ENCODE assay signal across 8 cellular contexts in genomic region chr21:25638634-25639166, GRCh38. TPM values are rescaled to one million over a fixed set of nuclear protein-coding genes. Genes with fewer than 3 reads are reported as not detected.
DNase-seq lines count a peak whose midpoint lies in the region; ATAC-seq and TF ChIP-seq lines count a peak whose summit lies in the region.

No MANE protein-coding gene starts in this region.

- no peaks in the 10 kb centered on the region for H3K9me3 Mint-ChIP-seq in CD8-positive, alpha-beta T cell
- H3K9me3 Mint-ChIP-seq in T-cell, result no peaks in the 10 kb centered on the region

- H3K9me2 ChIP-seq in GM23248 (ENCODE audit: insufficient read depth), result no peaks in the 10 kb centered on the region

- H3K9ac ChIP-seq in GM23248, result peak overlapping the region; percentile 56

- intact Hi-C loops in CD8-positive, alpha-beta T cell (cut with DNase I, micrococcal nuclease), result loop anchor here (1.0 to 2.0 kb wide), 2 partner anchors 30 kb away; no protein-coding TSS in a partner anchor

- H3K36me3 Mint-ChIP-seq in CD8-positive, alpha-beta T cell, result no peaks in the 10 kb centered on the region
- no peaks in the 10 kb centered on the region for H3K36me3 Mint-ChIP-seq in T-cell

- H3K4me3 Mint-ChIP-seq in CD8-positive, alpha-beta T cell, result peak overlapping the region; percentile 79
- peak overlapping the region; percentile 71 to 87 (median 71) for H3K4me3 Mint-ChIP-seq in T-cell

- no peak for DNase-seq in CD8-positive, alpha-beta T cell
- DNase-seq in GM23248, result peak; percentile 43
- DNase-seq in T-cell, result no peak
- peak in 1 of 2 donors; percentile 36 for DNase-seq in foreskin fibroblast
- peak; percentile 66 for DNase-seq in retina
- no peak for DNase-seq in substantia nigra (lab: John Stamatoyannopoulos, UW)
- no peak for DNase-seq in NCI-H1048 (lab: John Stamatoyannopoulos, UW)

- no peaks in the 10 kb centered on the region for H3K79me2 ChIP-seq in GM23248 (ENCODE audit: insufficient read depth)

- peak; percentile 15 for ATAC-seq in CD8-positive, alpha-beta T cell
- ATAC-seq in T-cell (replicated peaks in 1 of 4) (peak in 1 of 4 experiments; percentile 22), GM21717 (IDR thresholded peaks at IDR 0.05; ENCODE audit: unreplicated experiment) (no peak)

- H3K4me3 ChIP-seq in CD8-positive, alpha-beta T cell (ENCODE audit: low read depth, low read length), result peak overlapping the region; percentile 54
- H3K4me3 ChIP-seq in GM23248, result peak overlapping the region; percentile 81
- peak overlapping the region; percentile 50 to 70 for H3K4me3 ChIP-seq in foreskin fibroblast (ENCODE audit: low read depth in 1 of 2, low read length in 2 of 2)

- H3F3A ChIP-seq in GM23248 (ENCODE audit: insufficient read depth), result no peaks in the 10 kb centered on the region

- peaks cover 14% of the 10 kb centered on the region for H3K4me1 Mint-ChIP-seq in CD8-positive, alpha-beta T cell (ENCODE audit: low read depth)
- peaks cover 19% of the 10 kb centered on the region in 3 donors for H3K4me1 Mint-ChIP-seq in T-cell

- no peak overlapping the region for H3K27ac ChIP-seq in CD8-positive, alpha-beta T cell (ENCODE audit: low read depth, low read length)
- H3K27ac ChIP-seq in GM23248, result no peak overlapping the region
- H3K27ac ChIP-seq in substantia nigra (ENCODE audit: low read depth, low read length, poor library complexity, severe bottlenecking), result no peak overlapping the region

- no peak overlapping the region for H3K27ac Mint-ChIP-seq in CD8-positive, alpha-beta T cell
- no peak overlapping the region for H3K27ac Mint-ChIP-seq in T-cell

- peaks cover 35% of the 10 kb centered on the region for H3K27me3 Mint-ChIP-seq in CD8-positive, alpha-beta T cell (ENCODE audit: low read depth)
- peaks cover 38 to 43% of the 10 kb centered on the region in 2 donors for H3K27me3 Mint-ChIP-seq in T-cell

- peak overlapping the region; percentile 98 for H3K4me2 ChIP-seq in GM23248 (ENCODE audit: unreplicated experiment)

- peaks cover 10% of the 10 kb centered on the region for H3K4me1 ChIP-seq in CD8-positive, alpha-beta T cell (ENCODE audit: insufficient read depth, low read length)
- peaks cover 8% of the 10 kb centered on the region; the same call in 1 of the 2 replicates for H3K4me1 ChIP-seq in GM23248 (ENCODE audit: insufficient read depth)

- H4K20me1 ChIP-seq in GM23248 (ENCODE audit: insufficient read depth), result no peaks in the 10 kb centered on the region

- H2AFZ ChIP-seq in GM23248, result peak overlapping the region; percentile 95

- POLR2A ChIA-PET in CD8-positive, alpha-beta T cell (lab: Charles Lee), result interaction anchor here (1.0 kb wide), 1 partner anchor 96 kb away, joined by 6 read pairs; the partner anchor contains the start of genes ATP5PF and GABPA
- POLR2A ChIA-PET in T-cell (lab: Charles Lee), result no interaction called here

- in situ Hi-C loops in GM23248 (cut with MboI), result no loop called here

- H3K27me3 ChIP-seq in CD8-positive, alpha-beta T cell (ENCODE audit: insufficient read depth, low read length), result no peaks in the 10 kb centered on the region
- H3K27me3 ChIP-seq in GM23248 (replicated peaks; ENCODE audit: insufficient read depth), result no peaks in the 10 kb centered on the region; the same call in 1 of the 2 replicates

- H3K9me3 ChIP-seq in CD8-positive, alpha-beta T cell (ENCODE audit: low read length), result no peaks in the 10 kb centered on the region
- no peaks in the 10 kb centered on the region for H3K9me3 ChIP-seq in GM23248 (ENCODE audit: low read depth)

- WGBS in GM23248 (ENCODE audit: low coverage in 1 of 2, low lambda C conversion rate in 2 of 2, missing lambda C conversion rate in 2 of 2), 2 experiments, result 2 to 4% methylated on average over 10 of the region's 10 CpGs

- CTCF ChIA-PET in CD8-positive, alpha-beta T cell (lab: Charles Lee), result interaction anchor here (1.0 to 5.4 kb wide), 2 partner anchors 29 to 71 kb away, joined by 3 to 33 read pairs; no protein-coding TSS in a partner anchor
- CTCF ChIA-PET in T-cell (lab: Charles Lee), result interaction anchor here (0.6 to 2.0 kb wide), 2 partner anchors 30 to 1266 kb away, joined by 3 to 7 read pairs; no protein-coding TSS in a partner anchor

- H3K36me3 ChIP-seq in CD8-positive, alpha-beta T cell (ENCODE audit: insufficient read depth, low read length), result no peaks in the 10 kb centered on the region
- no peaks in the 10 kb centered on the region for H3K36me3 ChIP-seq in GM23248 (ENCODE audit: low read depth)

- no peak for TF ChIP-seq CTCF in CD8-positive, alpha-beta T cell (IDR thresholded peaks at IDR 0.05)
- no peak for TF ChIP-seq CTCF in foreskin fibroblast (IDR thresholded peaks at IDR 0.05; ENCODE audit: low read depth, low read length)

RNA-seq across cellular contexts. Expression of gene JAM2, which starts 0.4 kb away (rescaled TPM):
- total RNA-seq in CD8-positive, alpha-beta T cell, result not detected
- 0.13 and 1.9 TPM in 2 replicates for total RNA-seq in GM23248 (2014; rRNA removed; shearing (Covaris generic))
- 1.9 TPM in 2 replicates for polyA plus RNA-seq in GM23248 (2016; fragmentation: Nextera tagmentation; extraction: Ambion mirVana)
- total RNA-seq in T-cell, result under 1 TPM in 2 of 5 donors, not detected in 3; 0.43 to 0.99 TPM

RNA-seq across cellular contexts. Expression of gene MRPL39, which starts 31.4 kb away (rescaled TPM):
- 10 to 100 TPM; 13.8 to 17.4 TPM for total RNA-seq in CD8-positive, alpha-beta T cell
- total RNA-seq in GM23248 (2014; rRNA removed; shearing (Covaris generic)), result 24.4 and 26.1 TPM in 2 replicates
- 50.5 and 50.7 TPM in 2 replicates for polyA plus RNA-seq in GM23248 (2016; fragmentation: Nextera tagmentation; extraction: Ambion mirVana)
- total RNA-seq in T-cell, result 10 to 100 TPM; 10.6 to 18.2 (median 14.8) TPM

Comparison
In these comparisons a context has a peak if more than half of its experiments do, and no peak if none do; other contexts are left out.
1. DNase-seq: peak in GM23248 (single experiment) and retina (single experiment); none in CD8-positive, alpha-beta T cell (0 of 7), T-cell (0 of 34), substantia nigra (0 of 49) and NCI-H1048 (single experiment).
2. Peak in every context shown above with its lines, with median percentiles within 50 percentile points of each other: H3K4me3 ChIP-seq.